8 cellular contexts compared by ENCODE assay signal in genomic region chr2:197777823-197778407, GRCh38. TPM values are rescaled to one million over a fixed set of nuclear protein-coding genes. Genes with fewer than 3 reads are reported as not detected.
DNase-seq lines count a peak whose midpoint lies in the region; ATAC-seq, FAIRE-seq and TF ChIP-seq lines count a peak whose summit lies in the region.

No MANE protein-coding gene starts in this region.

- H3K4me1 ChIP-seq in gastrocnemius medialis = peaks cover 31 to 42% of the 10 kb centered on the region in 2 donors

- TF ChIP-seq POLR2A in H54 (IDR thresholded peaks at IDR 0.05; ENCODE audit: low read depth, low read length) (no peak), gastrocnemius medialis (IDR thresholded peaks at IDR 0.05) (no peak)

- H3K36me3 ChIP-seq in SK-N-MC (ENCODE audit: insufficient read depth, low read length) (no peaks in the 10 kb centered on the region), gastrocnemius medialis (no peaks in the 10 kb centered on the region)

- peak; percentile 50 to 87 (median 76) for TF ChIP-seq CTCF in gastrocnemius medialis (IDR thresholded peaks at IDR 0.05 in 4 of 5, conservative IDR thresholded peaks at IDR 0.05 in 1 of 5)

- no peak overlapping the region for H3K9ac ChIP-seq in SK-N-MC (ENCODE audit: insufficient read length)

- in situ Hi-C loops in gastrocnemius medialis (cut with MboI; ENCODE audit: low sequenced_read_pairs in 4 of 4) = loop anchor here in 2 of 4 donors (5.0 to 10.0 kb wide), 2 partner anchors 71 to 73 kb away; partner anchors contain the start of gene MARS2 (in 2 of the 2)

- H3K4me3 ChIP-seq in SK-N-MC (no peak overlapping the region), gastrocnemius medialis (no peak overlapping the region)

- H3K9me3 ChIP-seq in SK-N-MC (ENCODE audit: low read depth, low read length) (no peaks in the 10 kb centered on the region), gastrocnemius medialis (no peaks in the 10 kb centered on the region)

- H3K27ac ChIP-seq in SK-N-MC = no peak overlapping the region
- H3K27ac ChIP-seq in gastrocnemius medialis = peak overlapping the region in 1 of 4 donors; percentile 62

- peak; percentile 96 for FAIRE-seq in H54 (lab: Jason Lieb, UNC)

- DNase-seq in DMS 273 (lab: John Stamatoyannopoulos, UW; ENCODE audit: unreplicated experiment) (peak; percentile 65), DMS 273 treated with DMSO at 0.1 percent for 48 hours (lab: John Stamatoyannopoulos, UW) (no peak), H54 (ENCODE audit: insufficient read length, low spot score) (no peak), SK-N-MC (ENCODE audit: low read depth, low spot score) (peak; percentile 44), fibroblast of peridontal ligament (ENCODE audit: extremely low read depth) (peak; percentile 77), gastrocnemius medialis (no peak), OCI-M2 (lab: John Stamatoyannopoulos, UW; ENCODE audit: unreplicated experiment) (no peak)

- H3K27me3 ChIP-seq in gastrocnemius medialis = no peaks in the 10 kb centered on the region

- intact Hi-C loops in gastrocnemius medialis (cut with DNase I; ENCODE audit: low total_unique reads) = no loop called here

- no peak for ATAC-seq in gastrocnemius medialis
- ATAC-seq in GM18870 (IDR thresholded peaks at IDR 0.05; ENCODE audit: unreplicated experiment) = no peak

RNA-seq across cellular contexts. Expression of gene BOLL, which starts 7.2 kb away (rescaled TPM):
- 1 to 10 TPM; 2.4 to 8.1 (median 2.6) TPM for total RNA-seq in gastrocnemius medialis

RNA-seq across cellular contexts. Expression of gene PLCL1, which starts 26.5 kb away (rescaled TPM):
- 10 to 100 TPM in 2 of 4 donors, 1 to 10 TPM in 2; 5.9 to 10.7 (median 9.8) TPM for total RNA-seq in gastrocnemius medialis

Comparison
In these comparisons a context has a peak if more than half of its experiments do, and no peak if none do; other contexts are left out.
1. DNase-seq: peak in DMS 273 (single experiment), SK-N-MC (single experiment) and fibroblast of peridontal ligament (single experiment); none in DMS 273 treated with DMSO at 0.1 percent for 48 hours (single experiment), H54 (single experiment), gastrocnemius medialis (0 of 2) and OCI-M2 (single experiment).